Comparison of ENCODE assay signal across 1 cellular context in the genomic region with DNA sequence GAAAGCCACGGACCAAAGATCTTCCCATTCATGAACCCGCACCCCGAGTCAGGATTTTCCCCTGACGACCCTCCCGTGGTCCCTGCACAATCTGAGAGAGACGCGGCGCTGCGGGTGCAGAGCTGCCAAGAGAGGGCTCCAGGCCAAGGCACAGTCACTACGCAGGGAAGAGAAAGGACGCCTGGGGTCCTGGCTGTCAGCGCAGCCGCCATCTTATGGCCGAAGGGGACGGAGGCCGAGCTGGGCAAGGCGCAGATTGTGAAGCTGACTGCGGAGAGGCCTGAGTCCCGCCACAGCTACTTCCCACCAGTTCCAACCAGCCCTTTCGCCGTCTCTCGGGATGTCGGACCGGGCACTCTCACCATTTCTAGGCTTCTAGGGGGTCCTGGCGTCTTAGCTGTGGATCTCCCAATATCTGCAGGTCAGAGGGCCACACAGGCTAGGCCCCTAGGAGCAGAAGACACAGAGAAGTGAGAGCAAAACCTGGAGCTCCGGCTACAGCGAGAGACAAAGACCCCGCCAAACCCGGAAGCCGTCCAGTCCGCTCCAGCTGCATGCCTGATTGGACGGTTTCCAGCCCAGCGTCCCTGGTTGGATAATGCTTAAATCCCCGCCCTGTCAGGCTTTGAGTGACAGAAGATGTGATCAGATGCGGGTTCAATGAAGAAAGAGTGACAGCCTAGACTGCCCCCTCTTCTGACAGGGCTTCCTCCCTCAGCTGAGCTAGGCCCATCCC.
TF ChIP-seq lines count a peak whose summit lies in the region.

A gene (minus strand): TSS at position 515 of the 736 bp plus-strand sequence. CDS start 150 bp downstream, at position 365.

TF ChIP-seq in HCT116, 20 proteins besides CTCF, POLR2A, EP300 and RAD21 (continued from another document):
- TF ChIP-seq ZFX (IDR thresholded peaks at IDR 0.05) (peak; percentile 41; the same call in 1 of the 2 replicates), SP1 (IDR thresholded peaks at IDR 0.05; ENCODE audit: low read depth) (peak; percentile 77; the same call in 1 of the 2 replicates), SIN3A (IDR thresholded peaks at IDR 0.05; ENCODE audit: low read depth) (peak; percentile 55; the same call in 1 of the 2 replicates), FOSL1 (IDR thresholded peaks at IDR 0.05; ENCODE audit: low read depth) (no peak), CEBPB (IDR thresholded peaks at IDR 0.05; ENCODE audit: low read depth) (no peak), ELF1 (IDR thresholded peaks at IDR 0.05; ENCODE audit: borderline replicate concordance, low read depth) (peak; percentile 83), POLR2AphosphoS5 (IDR thresholded peaks at IDR 0.05; ENCODE audit: low read depth, low read length) (peak; percentile 61), YY1 (IDR thresholded peaks at IDR 0.05; ENCODE audit: extremely low read depth, insufficient replicate concordance, low read depth, low read length) (peak; percentile 71)
